In the genomic region with DNA sequence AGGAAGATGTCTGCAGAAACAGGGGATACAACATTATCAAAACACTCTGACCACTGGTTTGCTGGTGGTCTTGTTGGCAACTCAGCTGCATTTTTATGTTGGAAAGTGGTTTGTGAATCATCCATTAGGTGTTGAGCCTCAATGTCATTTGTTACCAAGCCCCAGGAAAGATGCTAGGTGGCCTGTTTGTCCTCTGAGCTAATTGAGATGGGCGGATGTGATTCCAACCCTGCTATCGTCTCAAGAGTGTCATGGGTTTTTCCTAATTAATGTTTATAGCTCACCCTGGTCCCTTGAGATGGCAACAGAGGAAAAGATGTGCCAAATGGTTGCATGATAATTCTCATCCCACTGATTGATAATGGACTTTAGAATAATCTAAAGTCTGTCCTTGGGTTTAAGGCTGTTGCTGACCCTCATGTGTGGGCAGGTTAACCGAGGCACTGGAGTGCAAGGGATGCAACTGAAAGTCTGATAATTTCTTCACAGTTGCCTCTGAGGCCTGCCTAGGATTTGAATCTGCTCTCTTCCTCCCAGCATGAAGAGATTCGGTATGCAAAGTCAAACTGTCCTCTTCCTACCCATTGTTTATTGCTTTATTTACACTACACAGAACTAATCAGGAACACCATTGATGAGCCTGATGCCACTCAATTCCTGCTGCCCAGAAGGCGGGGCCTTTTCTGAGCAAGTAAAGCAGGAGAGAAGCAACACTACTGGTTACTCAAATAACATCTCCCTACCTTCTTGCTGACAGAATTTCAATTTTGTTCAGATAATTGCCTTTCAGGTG, we compare ENCODE assay signal across 27 cellular contexts.
"Had no signal": no experiment of that assay in that cellular context is flagged by ENCODE, and none has a peak within 500 bp of the region (broad histone marks: within the 10 kb centered on the region; RNA-seq: fewer than 3 reads in every experiment).

No MANE protein-coding gene starts in this region.

- H3K4me1 ChIP-seq: adrenal gland, colonic mucosa, left ventricle myocardium inferior, right lobe of liver had no signal

- H3K4me3 ChIP-seq: adrenal gland, cardiac muscle cell, colonic mucosa, left ventricle myocardium inferior, lung, mucosa of descending colon, right lobe of liver, thoracic aorta had no signal

- DNase-seq: activated CD4-positive, alpha-beta T cell treated with anti-CD3 and anti-CD28 coated beads for 48 hours; activated CD4-positive, alpha-beta T cell treated with anti-CD3 and anti-CD28 coated beads, Interleukin-2, amount 50 U/mL, for 48 hours; activated CD8-positive, alpha-beta memory T cell treated with anti-CD3 and anti-CD28 coated beads for 24 hours; activated effector memory CD4-positive, alpha-beta T cell treated with Interleukin-2 at 50 U/mL for 16 hours; activated naive CD4-positive, alpha-beta T cell treated with Interleukin-2 at 50 U/mL for 16 hours; activated naive CD8-positive, alpha-beta T cell treated with anti-CD3 and anti-CD28 coated beads for 36 hours; adrenal gland; aorta; cerebellar nuclear complex; colonic mucosa; effector CD8-positive, alpha-beta T cell; islet precursor cell; left ventricle myocardium inferior; mucosa of descending colon; right lobe of liver; stimulated activated CD4-positive, alpha-beta T cell treated with anti-CD3 and anti-CD28 coated beads, Interleukin-2, amount 100 ng/mL, for 48 hours; trophoblast cell had no signal

- H3K27ac ChIP-seq: adrenal gland, cardiac muscle cell, colonic mucosa, left ventricle myocardium inferior, neutrophil, right lobe of liver, thoracic aorta, VCaP had no signal

- H3K4me3 Mint-ChIP-seq: activated naive CD8-positive, alpha-beta T cell treated with anti-CD3 and anti-CD28 coated beads for 36 hours; brain; nephron; stimulated activated naive CD8-positive, alpha-beta T cell treated with anti-CD3 and anti-CD28 coated beads, Interleukin-15, Interleukin-2, amounts not matched to agents 100 ng/mL and 50 ng/mL, for 24 hours had no signal

- H3K27me3 Mint-ChIP-seq: progenitor cell of endocrine pancreas had no signal

- ATAC-seq: activated CD4-positive, CD25-positive, alpha-beta regulatory T cell treated with anti-CD3 and anti-CD28 coated beads, Interleukin-2, amount 50 U/mL, for 24 hours; mucosa of descending colon; right lobe of liver had no signal

- H3K27me3 ChIP-seq: adrenal gland, cardiac muscle cell, colonic mucosa, neutrophil, right lobe of liver had no signal

- H3K4me1 Mint-ChIP-seq: activated naive CD8-positive, alpha-beta T cell treated with anti-CD3 and anti-CD28 coated beads for 36 hours had no signal

- H3K36me3 Mint-ChIP-seq: activated naive CD8-positive, alpha-beta T cell treated with anti-CD3 and anti-CD28 coated beads for 36 hours; brain had no signal

- H3K27ac Mint-ChIP-seq: activated naive CD8-positive, alpha-beta T cell treated with anti-CD3 and anti-CD28 coated beads for 36 hours; brain; nephron; progenitor cell of endocrine pancreas; stimulated activated naive CD8-positive, alpha-beta T cell treated with anti-CD3 and anti-CD28 coated beads, Interleukin-15, Interleukin-2, amounts not matched to agents 100 ng/mL and 50 ng/mL, for 24 hours had no signal

- H3K36me3 ChIP-seq: adrenal gland, cardiac muscle cell, colonic mucosa, left ventricle myocardium inferior, neutrophil, right lobe of liver, thoracic aorta had no signal

- H3K9me3 Mint-ChIP-seq: activated naive CD8-positive, alpha-beta T cell treated with anti-CD3 and anti-CD28 coated beads for 36 hours; nephron; stimulated activated naive CD8-positive, alpha-beta T cell treated with anti-CD3 and anti-CD28 coated beads, Interleukin-15, Interleukin-2, amounts not matched to agents 100 ng/mL and 50 ng/mL, for 24 hours had no signal

- H3K9me3 ChIP-seq: adrenal gland, colonic mucosa, left ventricle myocardium inferior, mucosa of descending colon, neutrophil, right lobe of liver, thoracic aorta had no signal
